14 cellular contexts compared by ENCODE assay signal in genomic region chr10:112964482-112964881, GRCh38. TPM values are rescaled to one million over a fixed set of nuclear protein-coding genes. Genes with fewer than 3 reads are reported as not detected.
DNase-seq lines count a peak whose midpoint lies in the region; ATAC-seq and TF ChIP-seq lines count a peak whose summit lies in the region.
"Had no signal": no experiment of that assay in that cellular context is flagged by ENCODE, and none has a peak within 500 bp of the region (broad histone marks: within the 10 kb centered on the region; RNA-seq: fewer than 3 reads in every experiment).

No MANE protein-coding gene starts in this region.

- H3F3A ChIP-seq in GM23338 (replicated peaks; ENCODE audit: low read depth), result peaks cover 7% of the 10 kb centered on the region; the same call in 1 of the 2 replicates

- H3K4me3 Mint-ChIP-seq in GM23338, result no peak overlapping the region
- H3K4me3 Mint-ChIP-seq in stimulated activated memory B cell treated with anti-CD40 and anti-IgM and Interleukin-4, amounts not matched to agents 10 μg/mL and 1 μg/mL and 100 μg/mL, for 72 hours, result no peak overlapping the region
- H3K4me3 Mint-ChIP-seq: CD8-positive, alpha-beta T cell; H9 had no signal

- H3K27me3 Mint-ChIP-seq in GM23338 (ENCODE audit: insufficient read depth, low read depth, poor library complexity), result peaks cover 14% of the 10 kb centered on the region
- H3K27me3 Mint-ChIP-seq in stimulated activated memory B cell treated with anti-CD40 and anti-IgM and Interleukin-4, amounts not matched to agents 10 μg/mL and 1 μg/mL and 100 μg/mL, for 72 hours, result peaks cover 35% of the 10 kb centered on the region

- peaks cover 81% of the 10 kb centered on the region for H3K36me3 Mint-ChIP-seq in GM23338 (ENCODE audit: low read depth)
- no peaks in the 10 kb centered on the region for H3K36me3 Mint-ChIP-seq in stimulated activated memory B cell treated with anti-CD40 and anti-IgM and Interleukin-4, amounts not matched to agents 10 μg/mL and 1 μg/mL and 100 μg/mL, for 72 hours
- H3K36me3 Mint-ChIP-seq: CD8-positive, alpha-beta T cell had no signal

- no peaks in the 10 kb centered on the region for H3K9me3 Mint-ChIP-seq in GM23338
- H3K9me3 Mint-ChIP-seq in stimulated activated memory B cell treated with anti-CD40 and anti-IgM and Interleukin-4, amounts not matched to agents 10 μg/mL and 1 μg/mL and 100 μg/mL, for 72 hours, result peaks cover 3% of the 10 kb centered on the region
- H3K9me3 Mint-ChIP-seq: CD8-positive, alpha-beta T cell; H9 had no signal

- no peak for TF ChIP-seq EP300 in sigmoid colon (IDR thresholded peaks at IDR 0.05)

- H3K27ac ChIP-seq in GM23338 (ENCODE audit: low read depth) (0 out of 2 replicates have a peak overlapping the region, but pooled peaks have one; percentile 23), RWPE2 (ENCODE audit: poor library complexity, severe bottlenecking) (peak overlapping the region; percentile 30), coronary artery (peak overlapping the region; percentile 11 to 84), sigmoid colon (peak overlapping the region in 3 of 4 donors; percentile 63 to 77 (median 73)), caudate nucleus (ENCODE audit: low read depth, low read length) (no peak overlapping the region)

- H3K4me1 ChIP-seq in GM23338 (ENCODE audit: insufficient read depth) (peaks cover 50% of the 10 kb centered on the region), RWPE2 (ENCODE audit: insufficient read depth, poor library complexity, severe bottlenecking) (peaks cover 43% of the 10 kb centered on the region), sigmoid colon (peaks cover 0 to 59% (median 51%) of the 10 kb centered on the region in 4 donors)

- peaks cover 62% of the 10 kb centered on the region for H3K4me1 Mint-ChIP-seq in GM23338
- no peaks in the 10 kb centered on the region for H3K4me1 Mint-ChIP-seq in stimulated activated memory B cell treated with anti-CD40 and anti-IgM and Interleukin-4, amounts not matched to agents 10 μg/mL and 1 μg/mL and 100 μg/mL, for 72 hours

- H3K27me3 ChIP-seq in GM23338 (ENCODE audit: insufficient read depth) (no peaks in the 10 kb centered on the region), RWPE2 (ENCODE audit: insufficient read depth, poor library complexity, severe bottlenecking) (no peaks in the 10 kb centered on the region), sigmoid colon (no peaks in the 10 kb centered on the region)

- peaks cover 100% of the 10 kb centered on the region for H3K79me2 ChIP-seq in GM23338 (replicated peaks; ENCODE audit: insufficient read depth)

- peaks cover 14% of the 10 kb centered on the region; the same call in 1 of the 2 replicates for H3K36me3 ChIP-seq in GM23338 (ENCODE audit: insufficient read depth)
- H3K36me3 ChIP-seq in RWPE2 (ENCODE audit: low read depth), result peaks cover 46% of the 10 kb centered on the region
- no peaks in the 10 kb centered on the region for H3K36me3 ChIP-seq in sigmoid colon

- WGBS in sigmoid colon, 2 donors, result 94 to 95% methylated on average over 6 of the region's 6 CpGs

- TF ChIP-seq POLR2A in sigmoid colon (IDR thresholded peaks at IDR 0.05), result no peak

- intact Hi-C loops in sigmoid colon (cut with DNase I), result no loop called here

- peaks cover 51% of the 10 kb centered on the region for H4K20me1 ChIP-seq in GM23338 (replicated peaks; ENCODE audit: insufficient read depth)

- no peak overlapping the region for H2AFZ ChIP-seq in GM23338

- ATAC-seq in GM23338, result no peak
- no peak for ATAC-seq in RWPE2 (ENCODE audit: low read depth)
- no peak for ATAC-seq in HG02610 (IDR thresholded peaks at IDR 0.05; ENCODE audit: unreplicated experiment)
- no peak for ATAC-seq in stimulated activated memory B cell treated with anti-CD40 and anti-IgM and Interleukin-4, amounts not matched to agents 10 μg/mL and 1 μg/mL and 100 μg/mL, for 72 hours
- ATAC-seq: CD8-positive, alpha-beta T cell had no signal

- no peak overlapping the region for H3K4me2 ChIP-seq in GM23338

- H3K4me3 ChIP-seq in GM23338, result no peak overlapping the region
- no peak overlapping the region for H3K4me3 ChIP-seq in RWPE2 (ENCODE audit: severe bottlenecking)
- no peak overlapping the region for H3K4me3 ChIP-seq in coronary artery
- H3K4me3 ChIP-seq in sigmoid colon, result no peak overlapping the region

- peak overlapping the region; percentile 21 for H3K27ac Mint-ChIP-seq in GM23338
- no peak overlapping the region for H3K27ac Mint-ChIP-seq in stimulated activated memory B cell treated with anti-CD40 and anti-IgM and Interleukin-4, amounts not matched to agents 10 μg/mL and 1 μg/mL and 100 μg/mL, for 72 hours
- H3K27ac Mint-ChIP-seq: CD8-positive, alpha-beta T cell had no signal

- H3K9me3 ChIP-seq in RWPE2 (ENCODE audit: severe bottlenecking) (no peaks in the 10 kb centered on the region), sigmoid colon (no peaks in the 10 kb centered on the region)

- no peaks in the 10 kb centered on the region for H3K9me2 ChIP-seq in GM23338 (ENCODE audit: insufficient read depth)

- TF ChIP-seq CTCF in GM23338 (conservative IDR thresholded peaks at IDR 0.05; ENCODE audit: low read depth in 2 of 2), result no peak
- TF ChIP-seq CTCF in RWPE2 (IDR thresholded peaks at IDR 0.05; ENCODE audit: poor library complexity, severe bottlenecking), result no peak
- TF ChIP-seq CTCF in coronary artery (IDR thresholded peaks at IDR 0.05), result no peak
- no peak for TF ChIP-seq CTCF in sigmoid colon (IDR thresholded peaks at IDR 0.05)

- DNase-seq in GM23338 (ENCODE audit: low spot score) (no peak), RWPE2 (ENCODE audit: low spot score) (no peak), coronary artery (ENCODE audit: low spot score) (no peak), sigmoid colon (peak; percentile 30), middle frontal gyrus (ENCODE audit: extremely low spot score, low spot score) (no peak), caudate nucleus (lab: John Stamatoyannopoulos, UW) (no peak)
- DNase-seq: CD8-positive, alpha-beta T cell; DND-41; H9; NCI-H1436; NCI-H2029 treated with DMSO at 0.1 percent for 48 hours; NCI-H510A treated with DMSO at 0.1 percent for 48 hours had no signal

TF ChIP-seq in GM23338, 12 proteins besides CTCF, POLR2A, EP300 and RAD21 (continues in another document):
- TF ChIP-seq POLR2AphosphoS5 (IDR thresholded peaks at IDR 0.05; ENCODE audit: low read depth) (no peak), ZNF331 (CRISPR knock-in tag; IDR thresholded peaks at IDR 0.05; ENCODE audit: low read depth) (no peak), STAT1 (IDR thresholded peaks at IDR 0.05; ENCODE audit: unreplicated experiment) (no peak), EZH2 (IDR thresholded peaks at IDR 0.05; ENCODE audit: low read depth, unreplicated experiment) (no peak), REST (IDR thresholded peaks at IDR 0.05; ENCODE audit: unreplicated experiment) (no peak), CREB1 (CRISPR knock-in tag; IDR thresholded peaks at IDR 0.05; ENCODE audit: low read depth) (no peak), NANOG (IDR thresholded peaks at IDR 0.05; ENCODE audit: borderline replicate concordance) (no peak), EZH2phosphoT487 (IDR thresholded peaks at IDR 0.05; ENCODE audit: unreplicated experiment) (no peak), ZNF114 (CRISPR knock-in tag; IDR thresholded peaks at IDR 0.05) (no peak)

RNA-seq across cellular contexts. Expression of gene TCF7L2, which starts 14.4 kb away (rescaled TPM):
- total RNA-seq in GM23338 (2014; rRNA removed; shearing (Covaris generic)), result 27.0 and 32.2 TPM in 2 replicates
- polyA plus RNA-seq in GM23338 (2016; fragmentation: Nextera tagmentation; extraction: Ambion mirVana), result 80.8 and 89.7 TPM in 2 replicates
- total RNA-seq in sigmoid colon, result 10 to 100 TPM; 15.3 to 40.4 (median 23.3) TPM
- 10 to 100 TPM; 30.0 to 32.0 (median 31.7) TPM for polyA plus RNA-seq in sigmoid colon
